1 cellular context compared by ENCODE assay signal in the genomic region with DNA sequence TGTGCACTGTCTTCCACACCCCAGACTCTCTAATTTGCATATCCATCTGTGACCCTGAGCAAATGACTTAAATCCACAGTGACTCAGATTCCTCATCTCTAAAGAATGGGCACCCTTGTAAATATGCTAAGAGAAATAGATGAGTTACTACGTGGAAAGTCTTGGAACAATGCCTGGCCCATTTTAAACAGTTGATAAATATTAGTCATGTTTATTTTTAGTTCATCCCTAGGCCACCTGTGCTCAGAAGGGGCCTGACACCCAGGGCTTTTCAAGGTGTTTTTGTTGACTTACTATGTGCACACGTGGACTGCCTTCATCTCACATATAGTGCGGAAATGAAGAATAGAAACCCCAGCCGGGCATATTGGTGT.
TF ChIP-seq lines count a peak whose summit lies in the region.

No MANE protein-coding gene starts in this region.

TF ChIP-seq in SK-N-SH, 30 proteins besides CTCF, POLR2A, EP300 and RAD21 (continued from another document):
- TF ChIP-seq RCOR1 (IDR thresholded peaks at IDR 0.05; ENCODE audit: low read length) (no peak), TAF1 (IDR thresholded peaks at IDR 0.05; ENCODE audit: borderline replicate concordance, low read depth, low read length) (no peak), MEF2A (IDR thresholded peaks at IDR 0.05; ENCODE audit: borderline replicate concordance, low read depth) (peak; percentile 98), SIN3A (IDR thresholded peaks at IDR 0.05; ENCODE audit: borderline replicate concordance, low read depth, low read length) (no peak), RFX5 (IDR thresholded peaks at IDR 0.05; ENCODE audit: low read length) (no peak), NRF1 (IDR thresholded peaks at IDR 0.05; ENCODE audit: low read depth, low read length) (no peak), POLR2AphosphoS5 (IDR thresholded peaks at IDR 0.05; ENCODE audit: low read depth, low read length) (peak; percentile 44; the same call in 1 of the 2 replicates), GABPA (IDR thresholded peaks at IDR 0.05; ENCODE audit: low read depth) (no peak), FOSL2 (IDR thresholded peaks at IDR 0.05; ENCODE audit: borderline replicate concordance, low read depth) (peak; percentile 87), MXI1 (IDR thresholded peaks at IDR 0.05; ENCODE audit: low read depth, low read length) (no peak), JUND (IDR thresholded peaks at IDR 0.05) (peak; percentile 86), TEAD4 (IDR thresholded peaks at IDR 0.05; ENCODE audit: borderline replicate concordance, insufficient read depth) (peak; percentile 76; the same call in 1 of the 2 replicates), FOXJ3 (CRISPR knock-in tag; IDR thresholded peaks at IDR 0.05) (no peak), EZH2phosphoT487 (IDR thresholded peaks at IDR 0.05; ENCODE audit: borderline replicate concordance, low read depth) (no peak), TCF12 (IDR thresholded peaks at IDR 0.05) (peak; percentile 92), RXRA (IDR thresholded peaks at IDR 0.05; ENCODE audit: borderline replicate concordance, low read depth) (peak; percentile 88), FOXM1 (IDR thresholded peaks at IDR 0.05; ENCODE audit: low read depth) (no peak)
- TF ChIP-seq, protein P1, sequence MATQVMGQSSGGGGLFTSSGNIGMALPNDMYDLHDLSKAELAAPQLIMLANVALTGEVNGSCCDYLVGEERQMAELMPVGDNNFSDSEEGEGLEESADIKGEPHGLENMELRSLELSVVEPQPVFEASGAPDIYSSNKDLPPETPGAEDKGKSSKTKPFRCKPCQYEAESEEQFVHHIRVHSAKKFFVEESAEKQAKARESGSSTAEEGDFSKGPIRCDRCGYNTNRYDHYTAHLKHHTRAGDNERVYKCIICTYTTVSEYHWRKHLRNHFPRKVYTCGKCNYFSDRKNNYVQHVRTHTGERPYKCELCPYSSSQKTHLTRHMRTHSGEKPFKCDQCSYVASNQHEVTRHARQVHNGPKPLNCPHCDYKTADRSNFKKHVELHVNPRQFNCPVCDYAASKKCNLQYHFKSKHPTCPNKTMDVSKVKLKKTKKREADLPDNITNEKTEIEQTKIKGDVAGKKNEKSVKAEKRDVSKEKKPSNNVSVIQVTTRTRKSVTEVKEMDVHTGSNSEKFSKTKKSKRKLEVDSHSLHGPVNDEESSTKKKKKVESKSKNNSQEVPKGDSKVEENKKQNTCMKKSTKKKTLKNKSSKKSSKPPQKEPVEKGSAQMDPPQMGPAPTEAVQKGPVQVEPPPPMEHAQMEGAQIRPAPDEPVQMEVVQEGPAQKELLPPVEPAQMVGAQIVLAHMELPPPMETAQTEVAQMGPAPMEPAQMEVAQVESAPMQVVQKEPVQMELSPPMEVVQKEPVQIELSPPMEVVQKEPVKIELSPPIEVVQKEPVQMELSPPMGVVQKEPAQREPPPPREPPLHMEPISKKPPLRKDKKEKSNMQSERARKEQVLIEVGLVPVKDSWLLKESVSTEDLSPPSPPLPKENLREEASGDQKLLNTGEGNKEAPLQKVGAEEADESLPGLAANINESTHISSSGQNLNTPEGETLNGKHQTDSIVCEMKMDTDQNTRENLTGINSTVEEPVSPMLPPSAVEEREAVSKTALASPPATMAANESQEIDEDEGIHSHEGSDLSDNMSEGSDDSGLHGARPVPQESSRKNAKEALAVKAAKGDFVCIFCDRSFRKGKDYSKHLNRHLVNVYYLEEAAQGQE (IDR thresholded peaks at IDR 0.05; ENCODE audit: low read depth, low read length) = no peak
- TF ChIP-seq, protein P2, sequence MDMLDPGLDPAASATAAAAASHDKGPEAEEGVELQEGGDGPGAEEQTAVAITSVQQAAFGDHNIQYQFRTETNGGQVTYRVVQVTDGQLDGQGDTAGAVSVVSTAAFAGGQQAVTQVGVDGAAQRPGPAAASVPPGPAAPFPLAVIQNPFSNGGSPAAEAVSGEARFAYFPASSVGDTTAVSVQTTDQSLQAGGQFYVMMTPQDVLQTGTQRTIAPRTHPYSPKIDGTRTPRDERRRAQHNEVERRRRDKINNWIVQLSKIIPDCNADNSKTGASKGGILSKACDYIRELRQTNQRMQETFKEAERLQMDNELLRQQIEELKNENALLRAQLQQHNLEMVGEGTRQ (IDR thresholded peaks at IDR 0.05; ENCODE audit: borderline replicate concordance, low read depth, low read length) = no peak
- TF ChIP-seq, protein P3, sequence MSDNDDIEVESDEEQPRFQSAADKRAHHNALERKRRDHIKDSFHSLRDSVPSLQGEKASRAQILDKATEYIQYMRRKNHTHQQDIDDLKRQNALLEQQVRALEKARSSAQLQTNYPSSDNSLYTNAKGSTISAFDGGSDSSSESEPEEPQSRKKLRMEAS (IDR thresholded peaks at IDR 0.05; ENCODE audit: low read depth) = no peak
- TF ChIP-seq, protein P4, sequence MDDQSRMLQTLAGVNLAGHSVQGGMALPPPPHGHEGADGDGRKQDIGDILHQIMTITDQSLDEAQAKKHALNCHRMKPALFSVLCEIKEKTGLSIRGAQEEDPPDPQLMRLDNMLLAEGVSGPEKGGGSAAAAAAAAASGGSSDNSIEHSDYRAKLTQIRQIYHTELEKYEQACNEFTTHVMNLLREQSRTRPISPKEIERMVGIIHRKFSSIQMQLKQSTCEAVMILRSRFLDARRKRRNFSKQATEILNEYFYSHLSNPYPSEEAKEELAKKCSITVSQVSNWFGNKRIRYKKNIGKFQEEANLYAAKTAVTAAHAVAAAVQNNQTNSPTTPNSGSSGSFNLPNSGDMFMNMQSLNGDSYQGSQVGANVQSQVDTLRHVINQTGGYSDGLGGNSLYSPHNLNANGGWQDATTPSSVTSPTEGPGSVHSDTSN (IDR thresholded peaks at IDR 0.05) = peak; percentile 31
